In genomic region chr12:81170072-81170471, GRCh38 we compare ENCODE assay signal across 18 cellular contexts.
DNase-seq lines count a peak whose midpoint lies in the region; ATAC-seq and TF ChIP-seq lines count a peak whose summit lies in the region.
"Had no signal": no experiment of that assay in that cellular context is flagged by ENCODE, and none has a peak within 500 bp of the region (broad histone marks: within the 10 kb centered on the region; RNA-seq: fewer than 3 reads in every experiment).

No MANE protein-coding gene starts in this region.

- DNase-seq in EH (ENCODE audit: low read depth) (peak; percentile 38), LHCN-M2 (ENCODE audit: low read depth) (peak; percentile 35), choroid plexus epithelial cell (ENCODE audit: low read depth) (peak; percentile 64), iris pigment epithelial cell (ENCODE audit: low read depth) (peak; percentile 64), endothelial cell (ENCODE audit: low spot score) (no peak), MV-4-11 (lab: John Stamatoyannopoulos, UW) (no peak)
- no peak for DNase-seq in activated CD4-positive, alpha-beta T cell treated with anti-CD3 and anti-CD28 coated beads, Interleukin-2, amount 10 ng/mL, durations not matched to agents 24 days and 14 days
- no peak for DNase-seq in CD8-positive, alpha-beta T cell
- DNase-seq: AML-193; CD4-positive, CD25-positive, alpha-beta regulatory T cell; DMS79 treated with DMSO at 0.1 percent for 48 hours; Karpas-422; NCI-H1930; NCI-H2171 treated with DMSO at 0.1 percent for 48 hours; NCI-H774; SIG-M5 had no signal

- H3K36me3 Mint-ChIP-seq in endothelial cell (ENCODE audit: low read depth, unreplicated experiment), result no peaks in the 10 kb centered on the region
- no peaks in the 10 kb centered on the region for H3K36me3 Mint-ChIP-seq in activated CD4-positive, alpha-beta T cell treated with anti-CD3 and anti-CD28 coated beads, Interleukin-2, amount 10 ng/mL, durations not matched to agents 24 days and 14 days (ENCODE audit: low read depth)
- no peaks in the 10 kb centered on the region for H3K36me3 Mint-ChIP-seq in CD8-positive, alpha-beta T cell
- H3K36me3 Mint-ChIP-seq: CD4-positive, CD25-positive, alpha-beta regulatory T cell had no signal

- no peak overlapping the region for H3K27ac ChIP-seq in CD8-positive, alpha-beta T cell (ENCODE audit: low read depth, low read length)
- H3K27ac ChIP-seq: A549 had no signal

- H3K9me3 Mint-ChIP-seq in endothelial cell (ENCODE audit: unreplicated experiment), result no peaks in the 10 kb centered on the region
- no peaks in the 10 kb centered on the region for H3K9me3 Mint-ChIP-seq in activated CD4-positive, alpha-beta T cell treated with anti-CD3 and anti-CD28 coated beads, Interleukin-2, amount 10 ng/mL, durations not matched to agents 24 days and 14 days
- peaks cover 11% of the 10 kb centered on the region for H3K9me3 Mint-ChIP-seq in CD8-positive, alpha-beta T cell

- no peak overlapping the region for H3K4me3 Mint-ChIP-seq in endothelial cell (ENCODE audit: unreplicated experiment)
- no peak overlapping the region for H3K4me3 Mint-ChIP-seq in activated CD4-positive, alpha-beta T cell treated with anti-CD3 and anti-CD28 coated beads, Interleukin-2, amount 10 ng/mL, durations not matched to agents 24 days and 14 days
- H3K4me3 Mint-ChIP-seq in CD8-positive, alpha-beta T cell, result no peak overlapping the region
- H3K4me3 Mint-ChIP-seq: CD4-positive, CD25-positive, alpha-beta regulatory T cell had no signal

- H3K27me3 Mint-ChIP-seq in endothelial cell (ENCODE audit: unreplicated experiment), result peaks cover 2% of the 10 kb centered on the region
- H3K27me3 Mint-ChIP-seq in activated CD4-positive, alpha-beta T cell treated with anti-CD3 and anti-CD28 coated beads, Interleukin-2, amount 10 ng/mL, durations not matched to agents 24 days and 14 days, result no peaks in the 10 kb centered on the region
- H3K27me3 Mint-ChIP-seq in CD8-positive, alpha-beta T cell (ENCODE audit: low read depth), result no peaks in the 10 kb centered on the region
- H3K27me3 Mint-ChIP-seq: CD4-positive, CD25-positive, alpha-beta regulatory T cell had no signal

- no peak overlapping the region for H3K4me3 ChIP-seq in choroid plexus epithelial cell (ENCODE audit: low read depth, low read length)
- no peak overlapping the region for H3K4me3 ChIP-seq in CD8-positive, alpha-beta T cell (ENCODE audit: low read depth, low read length)
- H3K4me3 ChIP-seq: A549 had no signal

- no peaks in the 10 kb centered on the region for H3K9me3 ChIP-seq in CD8-positive, alpha-beta T cell (ENCODE audit: low read length)
- H3K9me3 ChIP-seq: A549 had no signal

- TF ChIP-seq CTCF in choroid plexus epithelial cell (conservative IDR thresholded peaks at IDR 0.05; ENCODE audit: low read depth, low read length), result no peak
- TF ChIP-seq CTCF in endothelial cell (IDR thresholded peaks at IDR 0.05; ENCODE audit: unreplicated experiment), result no peak
- TF ChIP-seq CTCF in CD8-positive, alpha-beta T cell (IDR thresholded peaks at IDR 0.05), result no peak

- intact Hi-C loops in activated CD4-positive, alpha-beta T cell treated with anti-CD3 and anti-CD28 coated beads, Interleukin-2, amount 10 ng/mL, durations not matched to agents 24 days and 14 days (cut with micrococcal nuclease), result no loop called here
- intact Hi-C loops in CD8-positive, alpha-beta T cell (cut with DNase I, micrococcal nuclease), result no loop called here

- POLR2A ChIA-PET in CD8-positive, alpha-beta T cell (lab: Charles Lee), result no interaction called here

- H3K4me1 Mint-ChIP-seq in endothelial cell (ENCODE audit: unreplicated experiment), result no peaks in the 10 kb centered on the region
- no peaks in the 10 kb centered on the region for H3K4me1 Mint-ChIP-seq in activated CD4-positive, alpha-beta T cell treated with anti-CD3 and anti-CD28 coated beads, Interleukin-2, amount 10 ng/mL, durations not matched to agents 24 days and 14 days
- H3K4me1 Mint-ChIP-seq in CD8-positive, alpha-beta T cell (ENCODE audit: low read depth), result no peaks in the 10 kb centered on the region
- H3K4me1 Mint-ChIP-seq: CD4-positive, CD25-positive, alpha-beta regulatory T cell had no signal

- no peaks in the 10 kb centered on the region for H3K27me3 ChIP-seq in CD8-positive, alpha-beta T cell (ENCODE audit: insufficient read depth, low read length)

- H3K36me3 ChIP-seq in CD8-positive, alpha-beta T cell (ENCODE audit: insufficient read depth, low read length), result no peaks in the 10 kb centered on the region

- CTCF ChIA-PET in CD8-positive, alpha-beta T cell (lab: Charles Lee), result no interaction called here

- no peak overlapping the region for H3K27ac Mint-ChIP-seq in endothelial cell (ENCODE audit: unreplicated experiment)
- no peak overlapping the region for H3K27ac Mint-ChIP-seq in activated CD4-positive, alpha-beta T cell treated with anti-CD3 and anti-CD28 coated beads, Interleukin-2, amount 10 ng/mL, durations not matched to agents 24 days and 14 days
- no peak overlapping the region for H3K27ac Mint-ChIP-seq in CD8-positive, alpha-beta T cell
- H3K27ac Mint-ChIP-seq: CD4-positive, CD25-positive, alpha-beta regulatory T cell had no signal

- no peak for ATAC-seq in CD8-positive, alpha-beta T cell
- ATAC-seq: A549, Panc1 had no signal

- no peaks in the 10 kb centered on the region for H3K4me1 ChIP-seq in CD8-positive, alpha-beta T cell (ENCODE audit: insufficient read depth, low read length)
- H3K4me1 ChIP-seq: A549 had no signal

Comparison
In these comparisons a context has a peak if more than half of its experiments do, and no peak if none do; other contexts are left out.
1. DNase-seq: peak in EH (single experiment), LHCN-M2 (single experiment), choroid plexus epithelial cell (single experiment) and iris pigment epithelial cell (single experiment); none in endothelial cell (single experiment), activated CD4-positive, alpha-beta T cell treated with anti-CD3 and anti-CD28 coated beads, Interleukin-2, amount 10 ng/mL, durations not matched to agents 24 days and 14 days (single experiment), MV-4-11 (single experiment) and CD8-positive, alpha-beta T cell (0 of 7).